8 cellular contexts compared by ENCODE assay signal in genomic region chr11:6473481-6474422, GRCh38. TPM values are rescaled to one million over a fixed set of nuclear protein-coding genes. Genes with fewer than 3 reads are reported as not detected.
DNase-seq lines count a peak whose midpoint lies in the region; ATAC-seq, FAIRE-seq and TF ChIP-seq lines count a peak whose summit lies in the region.

Gene TRIM3 (minus strand): TSS chr11:6473941. CDS start chr11:6465695, 8,246 bp downstream.

- H3K9me3 ChIP-seq in A549 (no peaks in the 10 kb centered on the region), HepG2 (ENCODE audit: low read length) (no peaks in the 10 kb centered on the region)

- in situ Hi-C loops in HepG2 (cut with HindIII; ENCODE audit: extremely low pct_ligation_motif_present, low pct_unique_long_range_greater_than_20kb) = no loop called here

- TF ChIP-seq EP300 in A549 (IDR thresholded peaks at IDR 0.05) (no peak), HepG2 (IDR thresholded peaks at IDR 0.05; ENCODE audit: low read depth in 2 of 2, low read length in 2 of 2) (no peak), HepG2 (CRISPR knock-in tag; IDR thresholded peaks at IDR 0.05; ENCODE audit: borderline replicate concordance) (no peak)

- H3K4me3 ChIP-seq in A549 (peak within 1 kb of the TSS; percentile 92), HepG2 (replicated peaks in 1 of 3; ENCODE audit: insufficient read depth in 1 of 3, low read depth in 2 of 3, low read length in 3 of 3) (peak within 1 kb of the TSS; percentile 78 to 97 (median 88))

- ATAC-seq in A549 (peak; percentile 77 to 89), GM18867 (IDR thresholded peaks at IDR 0.05; ENCODE audit: unreplicated experiment) (peak; percentile 76), HG03159 (IDR thresholded peaks at IDR 0.05; ENCODE audit: unreplicated experiment) (peak; percentile 53), HepG2 (peak; percentile 88)

- no TSS peak for BruUV-seq in HepG2 (replicated peaks; lab: Mats Ljungman, UMichigan)

- no peak for FAIRE-seq in A549 (lab: Jason Lieb, UNC)
- no peak for FAIRE-seq in HepG2 (lab: Jason Lieb, UNC)

- no peaks in the 10 kb centered on the region for H3K79me2 ChIP-seq in HepG2 (ENCODE audit: insufficient read depth, low read length)

- H3K4me2 ChIP-seq in A549 = peak within 1 kb of the TSS; percentile 90
- peak within 1 kb of the TSS; percentile 99 for H3K4me2 ChIP-seq in HepG2 (ENCODE audit: low read depth, low read length)

- no peak for TF ChIP-seq RAD21 in A549 (conservative IDR thresholded peaks at IDR 0.05 in 1 of 2, IDR thresholded peaks at IDR 0.05 in 1 of 2)
- 0 out of 2 replicates have a peak, but pooled peaks have one; percentile 18 for TF ChIP-seq RAD21 in HepG2 (CRISPR knock-in tag; IDR thresholded peaks at IDR 0.05)

- no peaks in the 10 kb centered on the region for H3K9me3 Mint-ChIP-seq in dendritic cell treated with granulocyte-macrophage colony-stimulating factor and Interleukin-4, amounts not matched to agents 40 ng/mL and 50 ng/mL, for 4 days

- CTCF ChIA-PET in A549 (lab: Yijun Ruan, JAX) = interaction anchor here (0.6 to 4.2 kb wide), 5 partner anchors 11 to 209 kb away, joined by 3 to 22 read pairs (median 3); partner anchors contain the start of gene MRPL17
- CTCF ChIA-PET in HepG2 (lab: Yijun Ruan, JAX; ENCODE audit: low intra/inter-chr PET ratio, low total read pairs) = no interaction called here

- H3K9ac ChIP-seq in HepG2 (ENCODE audit: insufficient read depth, low read depth, low read length) = peak within 1 kb of the TSS; percentile 70

- 2% methylated on average over 28 of the region's 87 CpGs for WGBS in A549 (ENCODE audit: missing lambda C conversion rate)
- WGBS in HepG2 (ENCODE audit: low lambda C conversion rate) = 1% methylated on average over 23 of the region's 87 CpGs

- no peaks in the 10 kb centered on the region; a peak in 1 of 5 replicates for H3K27me3 ChIP-seq in HepG2 (ENCODE audit: control insufficient read depth in 1 of 2, insufficient read depth in 2 of 2, low read length in 2 of 2)

- peak; percentile 82 to 90 for DNase-seq in A549 (ENCODE audit: low read depth in 1 of 2, low spot score in 1 of 2)
- DNase-seq in NCI-H446 treated with DMSO at 0.1 percent for 48 hours (lab: John Stamatoyannopoulos, UW) = peak; percentile 63
- DNase-seq in activated CD4-positive, alpha-beta T cell treated with anti-CD3 and anti-CD28 coated beads, Interleukin-2, amount 50 U/mL, for 1 hour = peak; percentile 69
- peak; percentile 50 for DNase-seq in HepG2 (ENCODE audit: low spot score)
- DNase-seq in stimulated activated CD4-positive, alpha-beta T cell treated with anti-CD3 and anti-CD28 coated beads, Interleukin-2, amount 100 ng/mL, for 48 hours = peak; percentile 40 to 43

- peak within 1 kb of the TSS; percentile 92 for H3K4me3 Mint-ChIP-seq in dendritic cell treated with granulocyte-macrophage colony-stimulating factor and Interleukin-4, amounts not matched to agents 40 ng/mL and 50 ng/mL, for 4 days

- H3K27ac Mint-ChIP-seq in dendritic cell treated with granulocyte-macrophage colony-stimulating factor and Interleukin-4, amounts not matched to agents 40 ng/mL and 50 ng/mL, for 4 days = peak within 1 kb of the TSS; percentile 94

- H3K4me1 ChIP-seq in A549 (peaks cover 31% of the 10 kb centered on the region), HepG2 (ENCODE audit: insufficient read depth, low read length) (peaks cover 47% of the 10 kb centered on the region)

- no peaks in the 10 kb centered on the region; the same call in 1 of the 2 replicates for H4K20me1 ChIP-seq in HepG2 (ENCODE audit: insufficient read depth, low read length)

- H3K27ac ChIP-seq in A549 (peak within 1 kb of the TSS; percentile 91 to 92), HepG2 (ENCODE audit: extremely low read length, insufficient read depth, low read length) (peak within 1 kb of the TSS; percentile 44)

- TF ChIP-seq POLR2A in A549 (IDR thresholded peaks at IDR 0.05; ENCODE audit: low read length) (peak; percentile 46; the same call in 1 of the 2 replicates), HepG2 (IDR thresholded peaks at IDR 0.05; ENCODE audit: insufficient read depth in 1 of 2, low read depth in 2 of 2, low read length in 2 of 2) (peak; percentile 48 to 53; a peak in 3 of 4 replicates)

- intact Hi-C loops in dendritic cell treated with granulocyte-macrophage colony-stimulating factor and Interleukin-4, amounts not matched to agents 40 ng/mL and 50 ng/mL, for 4 days (cut with micrococcal nuclease) = no loop called here
- intact Hi-C loops in HepG2 (cut with micrococcal nuclease; ENCODE audit: unreplicated experiment) = loop anchor here (2.0 kb wide), 1 partner anchor 33 kb away; the partner anchor contains the start of gene HPX

- no peaks in the 10 kb centered on the region for H3K27me3 Mint-ChIP-seq in dendritic cell treated with granulocyte-macrophage colony-stimulating factor and Interleukin-4, amounts not matched to agents 40 ng/mL and 50 ng/mL, for 4 days

- H2AFZ ChIP-seq in HepG2 (ENCODE audit: low read length) = no peak within 1 kb of the TSS

- peaks cover 9 to 20% of the 10 kb centered on the region in 2 experiments for H3K36me3 ChIP-seq in HepG2 (replicated peaks in 1 of 2; ENCODE audit: control insufficient read depth in 1 of 2, insufficient read depth in 2 of 2, low read length in 2 of 2)

- POLR2A ChIA-PET in A549 (lab: Yijun Ruan, JAX) = interaction anchor here (0.6 to 1.7 kb wide), 6 partner anchors 12 to 210 kb away, joined by 3 to 4 read pairs (median 3); partner anchors contain the start of genes APBB1 and MRPL17
- POLR2A ChIA-PET in HepG2 (lab: Yijun Ruan, JAX) = interaction anchor here (0.8 to 3.3 kb wide), 6 partner anchors 8 to 138 kb away, joined by 3 to 9 read pairs (median 4); partner anchors contain the start of genes ARFIP2, HPX, SMPD1 and TAF10

- peaks cover 24% of the 10 kb centered on the region for H3K36me3 Mint-ChIP-seq in dendritic cell treated with granulocyte-macrophage colony-stimulating factor and Interleukin-4, amounts not matched to agents 40 ng/mL and 50 ng/mL, for 4 days (ENCODE audit: low read depth)

- TF ChIP-seq CTCF in A549 (IDR thresholded peaks at IDR 0.05) (peak; percentile 45), HepG2 (CRISPR knock-in tag; IDR thresholded peaks at IDR 0.05) (peak; percentile 34)

- H3K4me1 Mint-ChIP-seq in dendritic cell treated with granulocyte-macrophage colony-stimulating factor and Interleukin-4, amounts not matched to agents 40 ng/mL and 50 ng/mL, for 4 days (ENCODE audit: low read depth) = peaks cover 40% of the 10 kb centered on the region

TF ChIP-seq in A549, 52 proteins besides CTCF, POLR2A, EP300 and RAD21 (continues in another document):
- TF ChIP-seq PHF8 (IDR thresholded peaks at IDR 0.05; ENCODE audit: borderline replicate concordance, low read depth) (peak; percentile 83), RCOR1 (IDR thresholded peaks at IDR 0.05; ENCODE audit: low read depth, low read length) (no peak), USF2 (IDR thresholded peaks at IDR 0.05) (peak; percentile 33; the same call in 1 of the 2 replicates)

TF ChIP-seq in HepG2, 621 proteins besides CTCF, POLR2A, EP300 and RAD21 (continues in another document):
- peak; percentile 30 for TF ChIP-seq AGO2 (optimal IDR thresholded peaks at IDR 0.05; ENCODE audit: low read depth, low read length)
- no peak for TF ChIP-seq ARID3A (IDR thresholded peaks at IDR 0.05; ENCODE audit: low read depth, low read length)
- TF ChIP-seq SAP130 (CRISPR knock-in tag; IDR thresholded peaks at IDR 0.05; ENCODE audit: low read depth) = peak; percentile 67

RNA-seq across cellular contexts. Expression of gene TRIM3, which starts in this region (rescaled TPM):
- polyA plus RNA-seq in A549 (2011; rRNA removed) = 10.0 and 11.3 TPM in 2 replicates
- 14.2 and 15.4 TPM in 2 replicates for polyA plus RNA-seq in A549 (2012; cell fraction: cytosol; rRNA removed)
- 81.0 and 86.4 TPM in 2 replicates for polyA plus RNA-seq in A549 (2012; cell fraction: nucleus; rRNA removed)
- 17.5 to 19.8 TPM (median 19.6 TPM) in 3 replicates for polyA plus RNA-seq in A549 (2017; fragmentation: RNase III; extraction: RNeasy Plus Mini Kit Qiagen cat#74134 plus additional on column Dnase treatment)
- 9.8 and 13.2 TPM in 2 replicates for polyA minus RNA-seq in A549 (2011; rRNA and poly(A)+ RNA removed)
- 2.8 and 6.3 TPM in 2 replicates for total RNA-seq in HepG2 (2016; rRNA removed; fragmentation: Illumina TruSeq; extraction: Trizol)
- 0.40 and 0.79 TPM in 2 replicates for total RNA-seq in HepG2 (2016; cell fraction: cytosol; rRNA removed; fragmentation: Illumina TruSeq; extraction: Trizol; ENCODE audit: low read depth)
- total RNA-seq in HepG2 (2016; cell fraction: insoluble cytoplasmic fraction; rRNA removed; fragmentation: Illumina TruSeq; extraction: Trizol) = 2.4 and 5.9 TPM in 2 replicates
- total RNA-seq in HepG2 (2016; cell fraction: membrane; rRNA removed; fragmentation: Illumina TruSeq; extraction: Trizol) = 1.2 and 1.5 TPM in 2 replicates
- total RNA-seq in HepG2 (2016; cell fraction: nucleus; rRNA removed; fragmentation: Illumina TruSeq; extraction: Trizol) = 9.6 and 9.9 TPM in 2 replicates
- polyA plus RNA-seq in HepG2 (2011; rRNA removed) = 3.6 and 4.9 TPM in 2 replicates
- polyA plus RNA-seq in HepG2 (2011; cell fraction: cytosol; rRNA removed) = 1.5 and 2.1 TPM in 2 replicates
- polyA plus RNA-seq in HepG2 (2011; cell fraction: nucleus; rRNA removed) = 25.2 and 26.5 TPM in 2 replicates
- polyA plus RNA-seq in HepG2 (2012) = 2.3 and 2.8 TPM in 2 replicates
- 0.49 and 0.53 TPM in 2 replicates for polyA plus RNA-seq in HepG2 (2016; cell fraction: cytosol; fragmentation: Illumina TruSeq; extraction: Trizol; ENCODE audit: low read depth)
- polyA plus RNA-seq in HepG2 (2016; cell fraction: insoluble cytoplasmic fraction; fragmentation: Illumina TruSeq; extraction: Trizol; ENCODE audit: low read depth) = 1.6 and 2.7 TPM in 2 replicates
- 0.80 and 1.3 TPM in 2 replicates for polyA plus RNA-seq in HepG2 (2016; cell fraction: membrane; fragmentation: Illumina TruSeq; extraction: Trizol; ENCODE audit: low read depth)
- 25.5 and 27.0 TPM in 2 replicates for polyA plus RNA-seq in HepG2 (2016; cell fraction: nucleus; fragmentation: Illumina TruSeq; extraction: Trizol; ENCODE audit: insufficient read depth, low read depth)
- polyA minus RNA-seq in HepG2 (2011; rRNA and poly(A)+ RNA removed; ENCODE audit: low replicate concordance) = 5.6 and 9.8 TPM in 2 replicates
- polyA minus RNA-seq in HepG2 (2011; cell fraction: cytosol; rRNA and poly(A)+ RNA removed) = 1.6 and 3.3 TPM in 2 replicates
- polyA minus RNA-seq in HepG2 (2011; cell fraction: nucleus; rRNA and poly(A)+ RNA removed) = 6.6 and 8.3 TPM in 2 replicates

Comparison
In these comparisons a context has a peak if more than half of its experiments do, and no peak if none do; other contexts are left out.
1. Peak in every context shown above with its lines: DNase-seq, ATAC-seq, H3K4me3 ChIP-seq and H3K27ac ChIP-seq.